25 cellular contexts compared by ENCODE assay signal in genomic region chr6:75761489-75761888, GRCh38.
"Had no signal": no experiment of that assay in that cellular context is flagged by ENCODE, and none has a peak within 500 bp of the region (broad histone marks: within the 10 kb centered on the region; RNA-seq: fewer than 3 reads in every experiment).

No MANE protein-coding gene starts in this region.

- H3K27me3 ChIP-seq: ovary, right atrium auricular region, right lobe of liver, tibial nerve, upper lobe of left lung, vagina had no signal

- H3K27ac ChIP-seq: left ventricle myocardium inferior, ovary, right atrium auricular region, right lobe of liver, skin epidermis, spleen, tibial nerve, upper lobe of left lung, vagina had no signal

- H3K9me3 ChIP-seq: left ventricle myocardium inferior, ovary, right atrium auricular region, right lobe of liver, spleen, tibial nerve, upper lobe of left lung, vagina had no signal

- H3K4me1 ChIP-seq: right atrium auricular region had no signal

- H3K36me3 ChIP-seq: left ventricle myocardium inferior, ovary, right atrium auricular region, right lobe of liver, tibial nerve, upper lobe of left lung, vagina had no signal

- FAIRE-seq: islet of Langerhans, kidney had no signal

- ATAC-seq: left colon; naive thymus-derived CD4-positive, alpha-beta T cell; natural killer cell treated with Interleukin-12 subunit alpha and Interleukin-12 subunit beta and Interleukin-15 and Interleukin-18, amount 100 ng/mL, for 72 hours; stimulated activated memory B cell treated with anti-CD40 and anti-IgM and Interleukin-4, amounts not matched to agents 10 μg/mL and 1 μg/mL and 100 μg/mL, for 72 hours; stimulated activated naive CD8-positive, alpha-beta T cell treated with anti-CD3 and anti-CD28 coated beads, Interleukin-15, amount 100 ng/mL, for 72 hours had no signal

- DNase-seq: hypothalamus; immature natural killer cell; kidney; left colon; left ventricle myocardium inferior; mesendoderm; naive thymus-derived CD4-positive, alpha-beta T cell; ovary; right lobe of liver; spleen; stimulated activated CD4-positive, alpha-beta T cell treated with anti-CD3 and anti-CD28 coated beads, Interleukin-2, amount 100 ng/mL, for 48 hours; stimulated activated CD4-positive, alpha-beta T cell treated with anti-CD3 and anti-CD28 coated beads, Interleukin-4, amount 100 ng/mL, for 4 hours; stimulated activated CD8-positive, alpha-beta memory T cell treated with anti-CD3 and anti-CD28 coated beads, Interleukin-4, amount 100 ng/mL, for 48 hours; stimulated activated naive CD4-positive, alpha-beta T cell treated with Interleukin-2 at 50 U/mL for 16 hours; stimulated activated naive CD8-positive, alpha-beta T cell treated with anti-CD3 and anti-CD28 coated beads, Interleukin-15, amount 100 ng/mL, for 72 hours; substantia nigra; upper lobe of left lung had no signal

- H3K4me3 ChIP-seq: left ventricle myocardium inferior, lung, ovary, right atrium auricular region, right lobe of liver, skin epidermis, spleen, tibial nerve, upper lobe of left lung, vagina had no signal
